ENCODE assay signal across 19 cellular contexts in the genomic region with DNA sequence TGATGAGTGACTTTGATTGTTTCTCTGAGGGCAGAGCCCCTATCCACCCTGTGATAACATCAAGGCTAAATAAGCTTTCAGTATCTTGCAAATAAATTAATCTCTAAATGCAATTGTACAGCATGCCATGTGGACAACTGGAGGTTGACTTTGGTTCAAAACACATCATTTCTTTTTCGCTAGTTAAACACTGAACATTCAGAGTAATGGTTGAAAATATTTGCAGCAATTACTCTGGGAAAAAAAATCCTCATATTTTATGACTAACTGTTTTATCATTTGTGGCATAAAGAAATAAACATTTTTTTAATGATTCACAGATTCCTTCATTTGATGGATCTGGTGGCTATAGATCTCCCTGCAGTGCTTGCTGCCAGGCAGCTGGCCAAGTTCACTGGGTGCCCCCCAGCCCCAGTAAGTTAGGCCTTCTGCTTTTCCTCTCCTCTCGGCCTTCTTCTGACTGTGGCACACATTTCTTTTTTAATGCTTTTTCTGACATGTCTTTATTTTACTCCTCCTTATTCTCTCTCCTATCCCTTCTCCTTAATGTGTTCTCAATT.
DNase-seq lines count a peak whose midpoint lies in the region; ATAC-seq and TF ChIP-seq lines count a peak whose summit lies in the region.
"Had no signal": no experiment of that assay in that cellular context is flagged by ENCODE, and none has a peak within 500 bp of the region (broad histone marks: within the 10 kb centered on the region; RNA-seq: fewer than 3 reads in every experiment).

No MANE protein-coding gene starts in this region.

- no peaks in the 10 kb centered on the region for H3K36me3 Mint-ChIP-seq in CD8-positive, alpha-beta T cell
- H3K36me3 Mint-ChIP-seq: CD14-positive monocyte; stimulated activated naive B cell treated with anti-CD40 and anti-IgM and Interleukin-4, amounts not matched to agents 10 μg/mL and 1 μg/mL and 100 μg/mL, for 72 hours; T-cell had no signal

- intact Hi-C loops in left lung (cut with DNase I): no loop called here
- intact Hi-C loops in CD8-positive, alpha-beta T cell (cut with DNase I, micrococcal nuclease): no loop called here

- CTCF ChIA-PET in CD8-positive, alpha-beta T cell (lab: Charles Lee): no interaction called here

- no peak overlapping the region for H3K4me3 ChIP-seq in AG10803 (ENCODE audit: low read length)
- no peak overlapping the region for H3K4me3 ChIP-seq in left lung
- no peak overlapping the region for H3K4me3 ChIP-seq in CD8-positive, alpha-beta T cell (ENCODE audit: low read depth, low read length)
- H3K4me3 ChIP-seq: lung, ovary had no signal

- no peak overlapping the region for H3K27ac ChIP-seq in left lung
- no peak overlapping the region for H3K27ac ChIP-seq in CD8-positive, alpha-beta T cell (ENCODE audit: low read depth, low read length)
- H3K27ac ChIP-seq: KMS-11, ovary had no signal

- DNase-seq in AG10803 (ENCODE audit: low read depth) (peak; percentile 86), M059J (ENCODE audit: low read depth) (peak; percentile 86), dedifferentiated amniotic fluid mesenchymal stem cell (ENCODE audit: extremely low spot score) (peak; percentile 67), left lung (peak; percentile 34 to 35), cerebellar cortex (ENCODE audit: low spot score) (no peak)
- DNase-seq in CD8-positive, alpha-beta T cell: no peak
- DNase-seq in activated CD8-positive, alpha-beta memory T cell treated with anti-CD3 and anti-CD28 coated beads, Interleukin-2, amount 50 U/mL, for 48 hours: no peak
- DNase-seq: activated CD4-positive, alpha-beta T cell treated with anti-CD3 and anti-CD28 coated beads, Interleukin-2, amount 10 ng/mL, durations not matched to agents 24 days and 14 days; glutamatergic neuron; NCI-H2029 treated with DMSO at 0.1 percent for 48 hours; ovary; stimulated activated CD4-positive, alpha-beta T cell treated with anti-CD3 and anti-CD28 coated beads, Interleukin-2, amount 100 ng/mL, for 24 hours; stimulated activated naive B cell treated with anti-CD40 and anti-IgM and Interleukin-4, amounts not matched to agents 10 μg/mL and 1 μg/mL and 100 μg/mL, for 72 hours; T-cell had no signal

- H3K4me1 ChIP-seq in left lung: no peaks in the 10 kb centered on the region
- no peaks in the 10 kb centered on the region for H3K4me1 ChIP-seq in CD8-positive, alpha-beta T cell (ENCODE audit: insufficient read depth, low read length)

- no peak overlapping the region for H3K27ac Mint-ChIP-seq in CD8-positive, alpha-beta T cell
- H3K27ac Mint-ChIP-seq: activated CD4-positive, alpha-beta T cell treated with anti-CD3 and anti-CD28 coated beads, Interleukin-2, amount 10 ng/mL, durations not matched to agents 24 days and 14 days; activated T-helper 2 cell treated with anti-CD3 and anti-CD28 coated beads, Interferon-gamma antibody, Interleukin-2, Interleukin-4, amounts not matched to agents 10 μg/mL and 5 μg/mL and 100 μg/mL, durations not matched to agents 14 hours and 24 hours and 36 hours; CD14-positive monocyte; stimulated activated naive B cell treated with anti-CD40 and anti-IgM and Interleukin-4, amounts not matched to agents 10 μg/mL and 1 μg/mL and 100 μg/mL, for 72 hours; T-cell had no signal

- TF ChIP-seq CTCF in AG10803 (conservative IDR thresholded peaks at IDR 0.05; ENCODE audit: low read length): no peak
- TF ChIP-seq CTCF in left lung (IDR thresholded peaks at IDR 0.05): no peak
- TF ChIP-seq CTCF in CD8-positive, alpha-beta T cell (IDR thresholded peaks at IDR 0.05): no peak

- no peaks in the 10 kb centered on the region for H3K9me3 Mint-ChIP-seq in CD8-positive, alpha-beta T cell
- H3K9me3 Mint-ChIP-seq: activated T-helper 2 cell treated with anti-CD3 and anti-CD28 coated beads, Interferon-gamma antibody, Interleukin-2, Interleukin-4, amounts not matched to agents 10 μg/mL and 5 μg/mL and 100 μg/mL, durations not matched to agents 14 hours and 24 hours and 36 hours; stimulated activated naive B cell treated with anti-CD40 and anti-IgM and Interleukin-4, amounts not matched to agents 10 μg/mL and 1 μg/mL and 100 μg/mL, for 72 hours had no signal

- ATAC-seq in left lung (no peak), HG03439 (IDR thresholded peaks at IDR 0.05; ENCODE audit: unreplicated experiment) (no peak)
- no peak for ATAC-seq in CD8-positive, alpha-beta T cell
- ATAC-seq: stimulated activated naive B cell treated with anti-CD40 and anti-IgM and Interleukin-4, amounts not matched to agents 10 μg/mL and 1 μg/mL and 100 μg/mL, for 72 hours; T-cell had no signal

- no peaks in the 10 kb centered on the region for H3K9me3 ChIP-seq in left lung
- no peaks in the 10 kb centered on the region for H3K9me3 ChIP-seq in CD8-positive, alpha-beta T cell (ENCODE audit: low read length)
- H3K9me3 ChIP-seq: ovary had no signal

- H3K27me3 ChIP-seq in left lung: no peaks in the 10 kb centered on the region
- no peaks in the 10 kb centered on the region for H3K27me3 ChIP-seq in CD8-positive, alpha-beta T cell (ENCODE audit: insufficient read depth, low read length)
- H3K27me3 ChIP-seq: ovary had no signal

- no peaks in the 10 kb centered on the region for H3K36me3 ChIP-seq in left lung
- H3K36me3 ChIP-seq in CD8-positive, alpha-beta T cell (ENCODE audit: insufficient read depth, low read length): no peaks in the 10 kb centered on the region
- H3K36me3 ChIP-seq: ovary had no signal

- POLR2A ChIA-PET in CD8-positive, alpha-beta T cell (lab: Charles Lee): no interaction called here

- no peak overlapping the region for H3K4me3 Mint-ChIP-seq in CD8-positive, alpha-beta T cell
- H3K4me3 Mint-ChIP-seq: activated CD4-positive, alpha-beta T cell treated with anti-CD3 and anti-CD28 coated beads, Interleukin-2, amount 10 ng/mL, durations not matched to agents 24 days and 14 days; CD14-positive monocyte; stimulated activated naive B cell treated with anti-CD40 and anti-IgM and Interleukin-4, amounts not matched to agents 10 μg/mL and 1 μg/mL and 100 μg/mL, for 72 hours; T-cell had no signal

- no peaks in the 10 kb centered on the region for H3K4me1 Mint-ChIP-seq in CD8-positive, alpha-beta T cell (ENCODE audit: low read depth)
- H3K4me1 Mint-ChIP-seq: activated CD4-positive, alpha-beta T cell treated with anti-CD3 and anti-CD28 coated beads, Interleukin-2, amount 10 ng/mL, durations not matched to agents 24 days and 14 days; CD14-positive monocyte; stimulated activated naive B cell treated with anti-CD40 and anti-IgM and Interleukin-4, amounts not matched to agents 10 μg/mL and 1 μg/mL and 100 μg/mL, for 72 hours; T-cell had no signal

- no peaks in the 10 kb centered on the region for H3K27me3 Mint-ChIP-seq in CD8-positive, alpha-beta T cell (ENCODE audit: low read depth)
- H3K27me3 Mint-ChIP-seq: activated CD4-positive, alpha-beta T cell treated with anti-CD3 and anti-CD28 coated beads, Interleukin-2, amount 10 ng/mL, durations not matched to agents 24 days and 14 days; stimulated activated naive B cell treated with anti-CD40 and anti-IgM and Interleukin-4, amounts not matched to agents 10 μg/mL and 1 μg/mL and 100 μg/mL, for 72 hours; T-cell had no signal

Comparison
In these comparisons a context has a peak if more than half of its experiments do, and no peak if none do; other contexts are left out.
1. DNase-seq: peak in AG10803 (single experiment), M059J (single experiment), dedifferentiated amniotic fluid mesenchymal stem cell (single experiment) and left lung (2 of 2); none in CD8-positive, alpha-beta T cell (0 of 7), activated CD8-positive, alpha-beta memory T cell treated with anti-CD3 and anti-CD28 coated beads, Interleukin-2, amount 50 U/mL, for 48 hours (single experiment) and cerebellar cortex (single experiment).